Comparison of ENCODE assay signal across 1 cellular context in genomic region chr20:31661625-31662371, GRCh38.
TF ChIP-seq lines count a peak whose summit lies in the region.

No MANE protein-coding gene starts in this region.

TF ChIP-seq in HepG2, 621 proteins besides CTCF, POLR2A, EP300 and RAD21 (continued from another document and continues in another):
- TF ChIP-seq ZBTB44 (CRISPR knock-in tag; IDR thresholded peaks at IDR 0.05) (no peak), ZNF367 (CRISPR knock-in tag; IDR thresholded peaks at IDR 0.05; ENCODE audit: borderline replicate concordance) (no peak), TBL1XR1 (IDR thresholded peaks at IDR 0.05; ENCODE audit: borderline replicate concordance, low read length, partially characterized antibody) (no peak), ZNF709 (CRISPR knock-in tag; IDR thresholded peaks at IDR 0.05) (peak; percentile 40; the same call in 1 of the 2 replicates), SNAPC5 (CRISPR knock-in tag; IDR thresholded peaks at IDR 0.05; ENCODE audit: borderline replicate concordance) (no peak; the same call in 1 of the 2 replicates), DPF2 (CRISPR knock-in tag; IDR thresholded peaks at IDR 0.05; ENCODE audit: borderline replicate concordance, low read depth) (no peak), MXD4 (CRISPR knock-in tag; IDR thresholded peaks at IDR 0.05) (0 out of 2 replicates have a peak, but pooled peaks have one; percentile 47), ARID2 (CRISPR knock-in tag; IDR thresholded peaks at IDR 0.05; ENCODE audit: borderline replicate concordance) (peak; percentile 56), ZBTB46 (CRISPR knock-in tag; IDR thresholded peaks at IDR 0.05; ENCODE audit: borderline replicate concordance) (no peak), ZNF614 (CRISPR knock-in tag; IDR thresholded peaks at IDR 0.05; ENCODE audit: borderline replicate concordance) (no peak; the same call in none of the 2 replicates), FOXJ3 (CRISPR knock-in tag; IDR thresholded peaks at IDR 0.05; ENCODE audit: borderline replicate concordance) (peak; percentile 35; the same call in 1 of the 2 replicates), ZFY (CRISPR knock-in tag; IDR thresholded peaks at IDR 0.05) (no peak), CEBPG (CRISPR knock-in tag; IDR thresholded peaks at IDR 0.05) (peak; percentile 38; the same call in 1 of the 2 replicates), GATAD2A (CRISPR knock-in tag; IDR thresholded peaks at IDR 0.05) (peak; percentile 55), ZNF263 (CRISPR knock-in tag; IDR thresholded peaks at IDR 0.05) (no peak), CC2D1A (CRISPR knock-in tag; IDR thresholded peaks at IDR 0.05) (no peak), PHB2 (IDR thresholded peaks at IDR 0.05; ENCODE audit: partially characterized antibody) (no peak), MBD4 (IDR thresholded peaks at IDR 0.05; ENCODE audit: borderline replicate concordance, low read length) (0 out of 2 replicates have a peak, but pooled peaks have one; percentile 32), AGO1 (IDR thresholded peaks at IDR 0.05; ENCODE audit: low read depth, low read length, poor library complexity, severe bottlenecking) (no peak), ZNF564 (CRISPR knock-in tag; IDR thresholded peaks at IDR 0.05) (no peak; the same call in 1 of the 2 replicates), ARNT2 (CRISPR knock-in tag; IDR thresholded peaks at IDR 0.05; ENCODE audit: low read depth) (peak; percentile 63; the same call in 1 of the 2 replicates), CAMTA2 (CRISPR knock-in tag; IDR thresholded peaks at IDR 0.05; ENCODE audit: borderline replicate concordance) (peak; percentile 93), SIX4 (CRISPR knock-in tag; IDR thresholded peaks at IDR 0.05) (0 out of 2 replicates have a peak, but pooled peaks have one; percentile 6), ISL2 (CRISPR knock-in tag; IDR thresholded peaks at IDR 0.05) (peak; percentile 87), HOXA3 (CRISPR knock-in tag; IDR thresholded peaks at IDR 0.05) (no peak; the same call in 1 of the 2 replicates), HCFC1 (IDR thresholded peaks at IDR 0.05; ENCODE audit: low read depth, low read length) (peak; percentile 8; the same call in 1 of the 2 replicates), ZFP82 (CRISPR knock-in tag; IDR thresholded peaks at IDR 0.05; ENCODE audit: borderline replicate concordance) (peak; percentile 81; the same call in 1 of the 2 replicates), ZNF281 (CRISPR knock-in tag; IDR thresholded peaks at IDR 0.05; ENCODE audit: borderline replicate concordance) (0 out of 2 replicates have a peak, but pooled peaks have one; percentile 32), HDAC2 (CRISPR knock-in tag; IDR thresholded peaks at IDR 0.05) (no peak; the same call in none of the 2 replicates), HNRNPH1 (optimal IDR thresholded peaks at IDR 0.05; ENCODE audit: low read depth, low read length) (peak; percentile 82), TCF7L2 (IDR thresholded peaks at IDR 0.05; ENCODE audit: low read depth, low read length) (no peak), ZNF7 (CRISPR knock-in tag; IDR thresholded peaks at IDR 0.05) (no peak), YEATS4 (CRISPR knock-in tag; IDR thresholded peaks at IDR 0.05; ENCODE audit: borderline replicate concordance) (no peak), ZSCAN22 (CRISPR knock-in tag; IDR thresholded peaks at IDR 0.05) (no peak), ZFP37 (CRISPR knock-in tag; IDR thresholded peaks at IDR 0.05; ENCODE audit: borderline replicate concordance) (no peak), ATF4 (CRISPR knock-in tag; IDR thresholded peaks at IDR 0.05) (peak; percentile 67 to 72), CBX1 (IDR thresholded peaks at IDR 0.05; ENCODE audit: low read depth) (peak; percentile 59), ZFP36 (IDR thresholded peaks at IDR 0.05; ENCODE audit: borderline replicate concordance, low read depth, low read length, partially characterized antibody) (no peak), POLR2G (IDR thresholded peaks at IDR 0.05; ENCODE audit: low read depth, low read length) (peak; percentile 93), PAX8 (CRISPR knock-in tag; IDR thresholded peaks at IDR 0.05; ENCODE audit: borderline replicate concordance) (0 out of 2 replicates have a peak, but pooled peaks have one; percentile 73), ZNF589 (CRISPR knock-in tag; conservative IDR thresholded peaks at IDR 0.05) (no peak), ZNF496 (CRISPR knock-in tag; IDR thresholded peaks at IDR 0.05; ENCODE audit: insufficient replicate concordance) (no peak), AGO2 (optimal IDR thresholded peaks at IDR 0.05; ENCODE audit: low read depth, low read length) (peak; percentile 99), ZNF432 (CRISPR knock-in tag; IDR thresholded peaks at IDR 0.05; ENCODE audit: borderline replicate concordance) (no peak), NR1H2 (CRISPR knock-in tag; IDR thresholded peaks at IDR 0.05; ENCODE audit: borderline replicate concordance, low read depth) (no peak), ZNF747 (CRISPR knock-in tag; IDR thresholded peaks at IDR 0.05; ENCODE audit: borderline replicate concordance) (peak; percentile 86; the same call in 1 of the 2 replicates), REPIN1 (CRISPR knock-in tag; IDR thresholded peaks at IDR 0.05; ENCODE audit: borderline replicate concordance, low read depth) (peak; percentile 56; the same call in 1 of the 2 replicates), FOSL2 (CRISPR knock-in tag; IDR thresholded peaks at IDR 0.05) (no peak; the same call in 1 of the 2 replicates), NCOR1 (IDR thresholded peaks at IDR 0.05; ENCODE audit: borderline replicate concordance, low read length) (0 out of 2 replicates have a peak, but pooled peaks have one; percentile 6), MAFF (IDR thresholded peaks at IDR 0.05; ENCODE audit: low read depth, low read length) (no peak), CREB1 (IDR thresholded peaks at IDR 0.05) (no peak), CREB1 (CRISPR knock-in tag; IDR thresholded peaks at IDR 0.05) (no peak), HNF4A (CRISPR knock-in tag; IDR thresholded peaks at IDR 0.05) (no peak), ATAD3A (CRISPR knock-in tag; IDR thresholded peaks at IDR 0.05) (no peak; the same call in 1 of the 2 replicates), ZSCAN25 (CRISPR knock-in tag; IDR thresholded peaks at IDR 0.05) (no peak; the same call in none of the 2 replicates), POGK (CRISPR knock-in tag; conservative IDR thresholded peaks at IDR 0.05) (0 out of 2 replicates have a peak, but pooled peaks have one; percentile 61), CBFB (CRISPR knock-in tag; IDR thresholded peaks at IDR 0.05) (no peak; the same call in 1 of the 2 replicates), GFI1 (CRISPR knock-in tag; IDR thresholded peaks at IDR 0.05; ENCODE audit: borderline replicate concordance) (no peak), NFYB (CRISPR knock-in tag; IDR thresholded peaks at IDR 0.05) (no peak)
- TF ChIP-seq, protein P1, sequence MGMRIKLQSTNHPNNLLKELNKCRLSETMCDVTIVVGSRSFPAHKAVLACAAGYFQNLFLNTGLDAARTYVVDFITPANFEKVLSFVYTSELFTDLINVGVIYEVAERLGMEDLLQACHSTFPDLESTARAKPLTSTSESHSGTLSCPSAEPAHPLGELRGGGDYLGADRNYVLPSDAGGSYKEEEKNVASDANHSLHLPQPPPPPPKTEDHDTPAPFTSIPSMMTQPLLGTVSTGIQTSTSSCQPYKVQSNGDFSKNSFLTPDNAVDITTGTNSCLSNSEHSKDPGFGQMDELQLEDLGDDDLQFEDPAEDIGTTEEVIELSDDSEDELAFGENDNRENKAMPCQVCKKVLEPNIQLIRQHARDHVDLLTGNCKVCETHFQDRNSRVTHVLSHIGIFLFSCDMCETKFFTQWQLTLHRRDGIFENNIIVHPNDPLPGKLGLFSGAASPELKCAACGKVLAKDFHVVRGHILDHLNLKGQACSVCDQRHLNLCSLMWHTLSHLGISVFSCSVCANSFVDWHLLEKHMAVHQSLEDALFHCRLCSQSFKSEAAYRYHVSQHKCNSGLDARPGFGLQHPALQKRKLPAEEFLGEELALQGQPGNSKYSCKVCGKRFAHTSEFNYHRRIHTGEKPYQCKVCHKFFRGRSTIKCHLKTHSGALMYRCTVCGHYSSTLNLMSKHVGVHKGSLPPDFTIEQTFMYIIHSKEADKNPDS (CRISPR knock-in tag; IDR thresholded peaks at IDR 0.05), result peak; percentile 80
- TF ChIP-seq, protein P2, sequence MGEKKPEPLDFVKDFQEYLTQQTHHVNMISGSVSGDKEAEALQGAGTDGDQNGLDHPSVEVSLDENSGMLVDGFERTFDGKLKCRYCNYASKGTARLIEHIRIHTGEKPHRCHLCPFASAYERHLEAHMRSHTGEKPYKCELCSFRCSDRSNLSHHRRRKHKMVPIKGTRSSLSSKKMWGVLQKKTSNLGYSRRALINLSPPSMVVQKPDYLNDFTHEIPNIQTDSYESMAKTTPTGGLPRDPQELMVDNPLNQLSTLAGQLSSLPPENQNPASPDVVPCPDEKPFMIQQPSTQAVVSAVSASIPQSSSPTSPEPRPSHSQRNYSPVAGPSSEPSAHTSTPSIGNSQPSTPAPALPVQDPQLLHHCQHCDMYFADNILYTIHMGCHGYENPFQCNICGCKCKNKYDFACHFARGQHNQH (CRISPR knock-in tag; IDR thresholded peaks at IDR 0.05), result peak; percentile 81
